In the genomic region with DNA sequence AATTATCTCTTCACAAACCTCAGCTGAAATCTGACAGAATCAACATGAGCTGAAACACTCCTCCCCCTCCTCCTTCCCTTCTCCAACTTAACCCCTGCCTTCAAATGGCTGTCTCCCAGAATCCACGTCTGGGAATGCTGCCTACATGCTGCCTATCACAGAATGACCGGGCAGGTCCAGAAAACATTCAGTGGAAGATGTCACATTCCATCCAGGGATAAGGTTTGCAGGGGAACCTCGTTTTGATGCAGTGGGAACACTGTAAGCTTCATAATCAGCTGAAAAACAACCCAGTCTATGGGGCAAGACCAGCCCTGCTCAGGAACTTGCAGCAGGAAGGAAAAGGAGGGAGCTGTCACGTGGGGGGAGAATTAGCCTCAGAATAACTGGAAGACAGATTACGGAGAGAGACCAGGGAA, we compare ENCODE assay signal across 1 cellular context.
TF ChIP-seq lines count a peak whose summit lies in the region.

No MANE protein-coding gene starts in this region.

TF ChIP-seq in H1, 55 proteins besides CTCF, POLR2A, EP300 and RAD21 (continued from another document):
- TF ChIP-seq SIN3A (conservative IDR thresholded peaks at IDR 0.05 in 1 of 2, IDR thresholded peaks at IDR 0.05 in 1 of 2; ENCODE audit: low read depth in 1 of 2, low read length in 2 of 2) (no peak), SIX5 (IDR thresholded peaks at IDR 0.05; ENCODE audit: low read depth, low read length) (no peak), CEBPB (IDR thresholded peaks at IDR 0.05; ENCODE audit: low read depth, low read length) (no peak), RNF2 (IDR thresholded peaks at IDR 0.05; ENCODE audit: borderline replicate concordance, low read depth, low read length, missing control alignments, poor library complexity, severe bottlenecking) (no peak), BCL11A (IDR thresholded peaks at IDR 0.05; ENCODE audit: low read depth in 2 of 2, low read length in 2 of 2) (no peak), RFX5 (IDR thresholded peaks at IDR 0.05; ENCODE audit: borderline replicate concordance, low read depth, low read length) (no peak), NANOG (IDR thresholded peaks at IDR 0.05; ENCODE audit: insufficient read depth, low read depth, low read length, poor library complexity, severe bottlenecking) (no peak), GABPA (IDR thresholded peaks at IDR 0.05; ENCODE audit: borderline replicate concordance, insufficient read depth, low read length) (no peak), MAFK (IDR thresholded peaks at IDR 0.05; ENCODE audit: low read depth, low read length) (no peak), ZNF274 (IDR thresholded peaks at IDR 0.05; ENCODE audit: borderline replicate concordance, extremely low read depth, low read length) (no peak)
